12 cellular contexts compared by ENCODE assay signal in genomic region chr1:243312962-243313634, GRCh38. TPM values are rescaled to one million over a fixed set of nuclear protein-coding genes. Genes with fewer than 3 reads are reported as not detected.
DNase-seq lines count a peak whose midpoint lies in the region; ATAC-seq and TF ChIP-seq lines count a peak whose summit lies in the region.
"Had no signal": no experiment of that assay in that cellular context is flagged by ENCODE, and none has a peak within 500 bp of the region (broad histone marks: within the 10 kb centered on the region; RNA-seq: fewer than 3 reads in every experiment).

No MANE protein-coding gene starts in this region.

- H3K36me3 ChIP-seq in heart right ventricle (peaks cover 0 to 48% (median 12%) of the 10 kb centered on the region in 9 donors), right atrium auricular region (peaks cover 27% of the 10 kb centered on the region)

- H3K27me3 ChIP-seq in heart right ventricle (no peaks in the 10 kb centered on the region), right atrium auricular region (no peaks in the 10 kb centered on the region)

- H3K27ac ChIP-seq in heart right ventricle (peak overlapping the region in 3 of 10 donors; percentile 10 to 74 (median 24)), right atrium auricular region (no peak overlapping the region)

- H3K4me1 ChIP-seq in heart right ventricle (peaks cover 0 to 24% (median 9%) of the 10 kb centered on the region in 9 donors), right atrium auricular region (peaks cover 0 to 9% of the 10 kb centered on the region in 2 donors)

- H3K27me3 Mint-ChIP-seq in T-helper 2 cell treated with Interferon-gamma antibody and Interleukin-4, amounts not matched to agents 5 μg/mL and 100 μg/mL, for 36 hours (ENCODE audit: low read depth), result no peaks in the 10 kb centered on the region

- H3K4me3 ChIP-seq in heart right ventricle, result no peak overlapping the region
- no peak overlapping the region for H3K4me3 ChIP-seq in right atrium auricular region
- no peak overlapping the region for H3K4me3 ChIP-seq in epithelial cell of esophagus (ENCODE audit: low read length)

- H3K4me3 Mint-ChIP-seq in T-helper 2 cell treated with Interferon-gamma antibody and Interleukin-4, amounts not matched to agents 5 μg/mL and 100 μg/mL, for 36 hours, result no peak overlapping the region

- H3K4me1 Mint-ChIP-seq in T-helper 2 cell treated with Interferon-gamma antibody and Interleukin-4, amounts not matched to agents 5 μg/mL and 100 μg/mL, for 36 hours (ENCODE audit: low read depth), result peaks cover 10% of the 10 kb centered on the region

- intact Hi-C loops in heart right ventricle (cut with DNase I), result no loop called here

- H3K27ac Mint-ChIP-seq in T-helper 2 cell treated with Interferon-gamma antibody and Interleukin-4, amounts not matched to agents 5 μg/mL and 100 μg/mL, for 36 hours, result no peak overlapping the region

- WGBS in heart right ventricle, 2 donors, result 81% methylated on average over 5 of the region's 5 CpGs

- TF ChIP-seq CTCF in heart right ventricle (IDR thresholded peaks at IDR 0.05), result no peak
- TF ChIP-seq CTCF in right atrium auricular region (IDR thresholded peaks at IDR 0.05), result no peak
- TF ChIP-seq CTCF in epithelial cell of esophagus (IDR thresholded peaks at IDR 0.05; ENCODE audit: insufficient read depth, low read depth, low read length, missing control alignments), result no peak

- ATAC-seq in heart right ventricle, result peak in 6 of 8 donors; percentile 37 to 52 (median 46)
- peak; percentile 29 for ATAC-seq in HG03066 (IDR thresholded peaks at IDR 0.05; ENCODE audit: low read depth, unreplicated experiment)

- H3K36me3 Mint-ChIP-seq in T-helper 2 cell treated with Interferon-gamma antibody and Interleukin-4, amounts not matched to agents 5 μg/mL and 100 μg/mL, for 36 hours (ENCODE audit: low read depth), result peaks cover 15% of the 10 kb centered on the region

- no peaks in the 10 kb centered on the region for H3K9me3 Mint-ChIP-seq in T-helper 2 cell treated with Interferon-gamma antibody and Interleukin-4, amounts not matched to agents 5 μg/mL and 100 μg/mL, for 36 hours

- DNase-seq in heart right ventricle (no peak), right atrium auricular region (ENCODE audit: low spot score) (no peak), epithelial cell of esophagus (ENCODE audit: low read depth) (peak; percentile 92), A172 (ENCODE audit: low spot score) (no peak), NCI-H226 (no peak), NCI-H2171 (lab: John Stamatoyannopoulos, UW) (no peak)
- DNase-seq in T-helper 2 cell treated with Interferon-gamma antibody and Interleukin-4, amounts not matched to agents 5 μg/mL and 100 μg/mL, for 36 hours (ENCODE audit: low spot score), result no peak
- DNase-seq: activated T-cell treated with anti-CD3 and anti-CD28 coated beads, Interleukin-2, amount 50 U/mL, for 1 hour; foreskin fibroblast; HCEC 1CT; NCI-H69 had no signal

- H3K9me3 ChIP-seq in heart right ventricle (no peaks in the 10 kb centered on the region), right atrium auricular region (no peaks in the 10 kb centered on the region)

RNA-seq across cellular contexts. Expression of gene SDCCAG8, which starts 57.3 kb away (rescaled TPM):
- total RNA-seq in heart right ventricle (10 to 100 TPM; 17.0 to 37.1 (median 29.1) TPM), right atrium auricular region (10 to 100 TPM; 29.0 to 34.5 TPM)
- polyA plus RNA-seq in heart right ventricle, result 10 to 100 TPM in 1 of 2 donors, 1 to 10 TPM in 1; 7.7 to 20.3 TPM
- total RNA-seq in A172 (2014; rRNA removed; shearing (Covaris generic)), result 40.9 and 65.9 TPM in 2 replicates

RNA-seq across cellular contexts. Expression of gene CEP170, which starts 58.0 kb away (rescaled TPM):
- total RNA-seq in heart right ventricle (10 to 100 TPM; 37.2 to 75.5 (median 56.0) TPM), right atrium auricular region (10 to 100 TPM; 28.4 to 29.1 TPM)
- 10 to 100 TPM in 1 of 2 donors, 1 to 10 TPM in 1; 7.3 to 35.4 TPM for polyA plus RNA-seq in heart right ventricle
- 139 and 179 TPM in 2 replicates for total RNA-seq in A172 (2014; rRNA removed; shearing (Covaris generic))
